ENCODE assay signal across 14 cellular contexts in the genomic region with DNA sequence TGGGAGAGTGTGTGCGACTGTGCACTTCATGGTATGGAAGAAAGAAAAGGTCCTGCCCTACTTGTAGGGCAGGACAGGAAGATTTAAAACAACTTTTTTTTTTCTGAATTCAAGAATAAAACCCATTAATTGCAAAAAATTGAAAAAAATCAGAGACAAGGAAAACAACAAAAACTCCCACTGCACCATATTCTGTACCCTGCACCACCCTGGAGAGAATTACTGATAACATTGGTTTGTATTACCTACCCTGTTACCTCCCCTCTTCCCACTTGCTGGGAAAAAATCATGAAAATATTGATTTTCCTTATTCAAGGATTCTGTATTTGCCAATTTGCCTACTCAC.
"Had no signal": no experiment of that assay in that cellular context is flagged by ENCODE, and none has a peak within 500 bp of the region (broad histone marks: within the 10 kb centered on the region; RNA-seq: fewer than 3 reads in every experiment).

No MANE protein-coding gene starts in this region.

- H3K27ac Mint-ChIP-seq: activated CD4-positive, alpha-beta T cell treated with anti-CD3 and anti-CD28 coated beads for 36 hours; activated T-helper 1 cell treated with anti-CD3 and anti-CD28 coated beads, Interleukin-12 subunit alpha, Interleukin-12 subunit beta, Interleukin-2, Interleukin-4 antibody, amounts not matched to agents 30 ng/mL and 10 ng/mL and 1 ng/mL, durations not matched to agents 14 hours and 24 hours and 36 hours; effector memory CD8-positive, alpha-beta T cell; stimulated activated effector memory CD8-positive, alpha-beta T cell treated with anti-CD3 and anti-CD28 coated beads, Interleukin-12 subunit alpha, Interleukin-12 subunit beta, amount 100 ng/mL, for 72 hours had no signal

- H3K36me3 ChIP-seq: upper lobe of right lung, WERI-Rb-1 had no signal

- H2AFZ ChIP-seq: parathyroid adenoma had no signal

- H3K9me3 ChIP-seq: gastrocnemius medialis, thoracic aorta, upper lobe of right lung had no signal

- H3K36me3 Mint-ChIP-seq: stimulated activated effector memory CD8-positive, alpha-beta T cell treated with anti-CD3 and anti-CD28 coated beads, Interleukin-12 subunit alpha, Interleukin-12 subunit beta, amount 100 ng/mL, for 72 hours had no signal

- H3K4me1 Mint-ChIP-seq: stimulated activated effector memory CD8-positive, alpha-beta T cell treated with anti-CD3 and anti-CD28 coated beads, Interleukin-12 subunit alpha, Interleukin-12 subunit beta, amount 100 ng/mL, for 72 hours had no signal

- H3K4me3 ChIP-seq: gastrocnemius medialis, lung, thoracic aorta, upper lobe of right lung had no signal

- H3K9me3 Mint-ChIP-seq: activated T-helper 1 cell treated with anti-CD3 and anti-CD28 coated beads, Interleukin-12 subunit alpha, Interleukin-12 subunit beta, Interleukin-2, Interleukin-4 antibody, amounts not matched to agents 30 ng/mL and 10 ng/mL and 1 ng/mL, durations not matched to agents 14 hours and 24 hours and 36 hours; effector memory CD8-positive, alpha-beta T cell; stimulated activated effector memory CD8-positive, alpha-beta T cell treated with anti-CD3 and anti-CD28 coated beads, Interleukin-12 subunit alpha, Interleukin-12 subunit beta, amount 100 ng/mL, for 72 hours had no signal

- H3K4me1 ChIP-seq: gastrocnemius medialis, parathyroid adenoma, upper lobe of right lung had no signal

- FAIRE-seq: bronchial epithelial cell had no signal

- H3K79me2 ChIP-seq: parathyroid adenoma had no signal

- DNase-seq: activated CD8-positive, alpha-beta memory T cell treated with anti-CD3 and anti-CD28 coated beads, Interleukin-2, amount 50 U/mL, for 48 hours; activated naive CD4-positive, alpha-beta T cell treated with Interleukin-2 at 50 U/mL for 16 hours; effector memory CD8-positive, alpha-beta T cell; midbrain had no signal

- H3K9ac ChIP-seq: parathyroid adenoma had no signal

- H3K27me3 ChIP-seq: gastrocnemius medialis, upper lobe of right lung had no signal

- H3K27ac ChIP-seq: parathyroid adenoma, thoracic aorta, upper lobe of right lung, WERI-Rb-1 had no signal

- H3K4me3 Mint-ChIP-seq: activated CD4-positive, alpha-beta T cell treated with anti-CD3 and anti-CD28 coated beads for 36 hours; activated T-helper 1 cell treated with anti-CD3 and anti-CD28 coated beads, Interleukin-12 subunit alpha, Interleukin-12 subunit beta, Interleukin-2, Interleukin-4 antibody, amounts not matched to agents 30 ng/mL and 10 ng/mL and 1 ng/mL, durations not matched to agents 14 hours and 24 hours and 36 hours; effector memory CD8-positive, alpha-beta T cell; stimulated activated effector memory CD8-positive, alpha-beta T cell treated with anti-CD3 and anti-CD28 coated beads, Interleukin-12 subunit alpha, Interleukin-12 subunit beta, amount 100 ng/mL, for 72 hours had no signal
